In the genomic region with DNA sequence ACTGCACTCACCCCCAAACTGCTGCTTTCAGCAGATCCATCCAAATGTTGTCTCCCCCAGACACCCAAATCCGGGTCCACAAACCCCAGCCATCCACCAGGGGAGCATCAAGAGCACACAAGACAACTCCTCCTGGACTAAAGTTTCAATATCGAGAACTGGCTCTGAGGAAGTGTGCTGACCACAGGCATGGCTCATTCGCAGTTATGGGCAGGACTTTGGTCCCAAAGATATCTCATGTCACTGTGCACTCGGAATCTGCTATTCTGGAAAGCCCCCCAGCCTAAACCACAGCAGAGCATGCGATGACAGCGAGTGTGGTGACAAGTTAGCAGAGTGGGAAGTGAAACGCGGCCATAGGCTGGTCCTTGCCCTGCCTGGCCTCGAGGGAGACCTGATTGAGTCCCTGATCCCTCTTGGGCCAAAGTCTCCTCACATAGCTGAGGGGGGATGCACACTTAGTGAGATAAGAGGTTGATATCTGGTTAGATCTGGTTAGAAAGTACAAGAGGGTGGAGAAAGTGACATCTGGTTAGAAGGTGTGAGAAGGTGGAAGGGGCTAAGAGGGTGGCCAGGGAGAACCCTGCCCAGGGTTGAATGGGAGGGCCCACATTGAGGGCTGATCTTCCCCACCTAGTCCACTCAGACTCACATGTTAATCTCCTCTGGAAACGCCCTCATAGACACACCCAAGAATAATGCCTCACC, we compare ENCODE assay signal across 9 cellular contexts.
DNase-seq lines count a peak whose midpoint lies in the region; ATAC-seq and TF ChIP-seq lines count a peak whose summit lies in the region.
"Had no signal": no experiment of that assay in that cellular context is flagged by ENCODE, and none has a peak within 500 bp of the region (broad histone marks: within the 10 kb centered on the region; RNA-seq: fewer than 3 reads in every experiment).

No MANE protein-coding gene starts in this region.

- H3K4me1 Mint-ChIP-seq in osteocyte (ENCODE audit: unreplicated experiment), result peaks cover 18% of the 10 kb centered on the region

- no peaks in the 10 kb centered on the region for H3K36me3 ChIP-seq in mucosa of descending colon (ENCODE audit: low read depth)
- H3K36me3 ChIP-seq: ascending aorta had no signal

- ATAC-seq in HG02870 (IDR thresholded peaks at IDR 0.05; ENCODE audit: unreplicated experiment) (peak; percentile 80), mucosa of descending colon (no peak), HG03025 (IDR thresholded peaks at IDR 0.05; ENCODE audit: low FRiP score, unreplicated experiment) (no peak)

- no peak overlapping the region for H3K4me3 ChIP-seq in mucosa of descending colon
- H3K4me3 ChIP-seq: ascending aorta had no signal

- peaks cover 6% of the 10 kb centered on the region for H3K9me3 Mint-ChIP-seq in osteocyte (ENCODE audit: unreplicated experiment)

- no peaks in the 10 kb centered on the region for H3K36me3 Mint-ChIP-seq in osteocyte (ENCODE audit: unreplicated experiment)

- H3K27me3 Mint-ChIP-seq in osteocyte (ENCODE audit: unreplicated experiment), result peaks cover 16% of the 10 kb centered on the region

- H3K4me3 Mint-ChIP-seq in osteocyte (ENCODE audit: unreplicated experiment), result no peak overlapping the region

- TF ChIP-seq CTCF in osteocyte (IDR thresholded peaks at IDR 0.05) (no peak), mucosa of descending colon (IDR thresholded peaks at IDR 0.05) (no peak)

- no peaks in the 10 kb centered on the region for H3K9me3 ChIP-seq in mucosa of descending colon
- H3K9me3 ChIP-seq: ascending aorta had no signal

- H3K4me1 ChIP-seq in mucosa of descending colon (ENCODE audit: low read depth), result no peaks in the 10 kb centered on the region

- intact Hi-C loops in mucosa of descending colon (cut with DNase I, micrococcal nuclease), result no loop called here

- H3K27ac Mint-ChIP-seq in osteocyte (ENCODE audit: unreplicated experiment), result no peak overlapping the region

- peak; percentile 52 for DNase-seq in GM19238 (ENCODE audit: insufficient read length, low spot score)
- peak; percentile 56 for DNase-seq in SKM-1 (lab: John Stamatoyannopoulos, UW; ENCODE audit: unreplicated experiment)
- peak; percentile 51 for DNase-seq in osteocyte (ENCODE audit: extremely low spot score, unreplicated experiment)
- no peak for DNase-seq in mucosa of descending colon
- no peak for DNase-seq in COLO829 (ENCODE audit: low spot score)
- DNase-seq in NCI-H1417 treated with DMSO at 0.1 percent for 48 hours (lab: John Stamatoyannopoulos, UW), result no peak

Comparison
In these comparisons a context has a peak if more than half of its experiments do, and no peak if none do; other contexts are left out.
1. DNase-seq: peak in GM19238 (single experiment), SKM-1 (single experiment) and osteocyte (single experiment); none in mucosa of descending colon (0 of 3), COLO829 (single experiment) and NCI-H1417 treated with DMSO at 0.1 percent for 48 hours (single experiment).